12 cellular contexts compared by ENCODE assay signal in the genomic region with DNA sequence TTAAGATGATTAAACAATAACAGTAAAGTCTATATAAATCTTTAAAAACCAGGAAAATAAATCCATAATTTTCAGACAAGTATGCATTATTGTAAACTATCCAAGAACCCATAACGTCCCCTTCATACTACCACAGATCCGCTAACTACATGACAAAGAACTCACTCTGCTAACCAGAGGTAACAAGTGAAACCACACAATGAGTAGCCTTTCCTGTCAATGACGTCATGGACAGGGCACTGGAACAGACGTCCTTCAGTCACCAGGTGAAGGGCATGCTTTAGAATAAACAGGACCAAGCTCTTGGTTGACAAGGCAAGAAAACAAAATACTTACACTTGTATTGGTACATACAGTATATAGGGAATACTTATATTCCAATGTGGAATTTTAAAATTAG. TPM values are rescaled to one million over a fixed set of nuclear protein-coding genes. Genes with fewer than 3 reads are reported as not detected.
DNase-seq lines count a peak whose midpoint lies in the region; ATAC-seq and TF ChIP-seq lines count a peak whose summit lies in the region.
"Had no signal": no experiment of that assay in that cellular context is flagged by ENCODE, and none has a peak within 500 bp of the region (broad histone marks: within the 10 kb centered on the region; RNA-seq: fewer than 3 reads in every experiment).

No MANE protein-coding gene starts in this region.

- CTCF ChIA-PET in activated naive CD4-positive, alpha-beta T cell treated with anti-CD3 and anti-CD28 coated beads, Interleukin-2, amount 10 ng/mL, durations not matched to agents 7 days and 5 days (lab: Charles Lee) = interaction anchor here (0.6 kb wide), 1 partner anchor 397 kb away, joined by 3 read pairs; no protein-coding TSS in a partner anchor

- intact Hi-C loops in adrenal gland (cut with DNase I) = no loop called here
- intact Hi-C loops in left ventricle myocardium superior (cut with micrococcal nuclease) = no loop called here

- peak; percentile 93 for ATAC-seq in left ventricle myocardium superior

- no peaks in the 10 kb centered on the region for H3K9me3 ChIP-seq in adrenal gland (replicated peaks in 1 of 3)

- H3K27me3 ChIP-seq in adrenal gland = no peaks in the 10 kb centered on the region

- no peak for TF ChIP-seq POLR2A in adrenal gland (IDR thresholded peaks at IDR 0.05)

- no peaks in the 10 kb centered on the region for H3K36me3 ChIP-seq in adrenal gland (replicated peaks in 1 of 2)

- H3K4me1 Mint-ChIP-seq in activated naive CD4-positive, alpha-beta T cell treated with anti-CD3 and anti-CD28 coated beads, Interleukin-2, amount 10 ng/mL, durations not matched to agents 7 days and 5 days = no peaks in the 10 kb centered on the region
- H3K4me1 Mint-ChIP-seq in progenitor cell of endocrine pancreas (ENCODE audit: low read depth) = peaks cover 1% of the 10 kb centered on the region
- H3K4me1 Mint-ChIP-seq: activated naive CD4-positive, alpha-beta T cell treated with anti-CD3 and anti-CD28 coated beads, Interleukin-2, amount 50 U/mL, for 24 hours had no signal

- H3K9me3 Mint-ChIP-seq in activated naive CD4-positive, alpha-beta T cell treated with anti-CD3 and anti-CD28 coated beads, Interleukin-2, amount 10 ng/mL, durations not matched to agents 7 days and 5 days = no peaks in the 10 kb centered on the region
- H3K9me3 Mint-ChIP-seq in progenitor cell of endocrine pancreas (ENCODE audit: low read depth) = peaks cover 3% of the 10 kb centered on the region
- H3K9me3 Mint-ChIP-seq: activated naive CD4-positive, alpha-beta T cell treated with anti-CD3 and anti-CD28 coated beads, Interleukin-2, amount 50 U/mL, for 24 hours had no signal

- H3K36me3 Mint-ChIP-seq in activated naive CD4-positive, alpha-beta T cell treated with anti-CD3 and anti-CD28 coated beads, Interleukin-2, amount 10 ng/mL, durations not matched to agents 7 days and 5 days = no peaks in the 10 kb centered on the region
- H3K36me3 Mint-ChIP-seq in progenitor cell of endocrine pancreas (ENCODE audit: insufficient read depth) = peaks cover 16% of the 10 kb centered on the region

- whole genome bisulfite sequencing in adrenal gland, 4 donors = 30 to 37% (median 33%) methylated on average over 4 of the region's 4 CpGs

- peak; percentile 89 for DNase-seq in M059J (ENCODE audit: low read depth)
- peak in 4 of 7 donors; percentile 22 to 71 (median 30) for DNase-seq in adrenal gland
- DNase-seq in left ventricle myocardium superior = no peak
- peak; percentile 27 for DNase-seq in skeletal muscle cell (ENCODE audit: low read depth)
- no peak for DNase-seq in activated naive CD4-positive, alpha-beta T cell treated with anti-CD3 and anti-CD28 coated beads, Interleukin-2, amount 10 ng/mL, durations not matched to agents 7 days and 5 days
- no peak for DNase-seq in progenitor cell of endocrine pancreas (ENCODE audit: low spot score, unreplicated experiment)
- DNase-seq in activated CD4-positive, alpha-beta T cell treated with anti-CD3 and anti-CD28 coated beads, Interleukin-2, amount 50 U/mL, for 48 hours = no peak
- no peak for DNase-seq in KG1 (lab: John Stamatoyannopoulos, UW)
- DNase-seq: H7; stimulated activated CD4-positive, alpha-beta T cell treated with anti-CD3 and anti-CD28 coated beads, Interleukin-4, amount 100 ng/mL, for 24 hours had no signal

- H3K27me3 Mint-ChIP-seq in activated naive CD4-positive, alpha-beta T cell treated with anti-CD3 and anti-CD28 coated beads, Interleukin-2, amount 10 ng/mL, durations not matched to agents 7 days and 5 days = no peaks in the 10 kb centered on the region
- no peaks in the 10 kb centered on the region for H3K27me3 Mint-ChIP-seq in progenitor cell of endocrine pancreas
- H3K27me3 Mint-ChIP-seq: activated naive CD4-positive, alpha-beta T cell treated with anti-CD3 and anti-CD28 coated beads, Interleukin-2, amount 50 U/mL, for 24 hours had no signal

- no peak overlapping the region for H3K4me3 ChIP-seq in adrenal gland
- H3K4me3 ChIP-seq in skeletal muscle cell (ENCODE audit: low read depth, low read length) = no peak overlapping the region

- TF ChIP-seq CTCF in adrenal gland (IDR thresholded peaks at IDR 0.05) (no peak), progenitor cell of endocrine pancreas (IDR thresholded peaks at IDR 0.05; ENCODE audit: unreplicated experiment) (no peak)

- no peak overlapping the region for H3K27ac ChIP-seq in adrenal gland
- H3K27ac ChIP-seq: KMS-11 had no signal

- H3K4me1 ChIP-seq in adrenal gland (replicated peaks in 1 of 2) = peaks cover 8 to 10% of the 10 kb centered on the region in 2 donors

- H3K4me3 Mint-ChIP-seq in activated naive CD4-positive, alpha-beta T cell treated with anti-CD3 and anti-CD28 coated beads, Interleukin-2, amount 10 ng/mL, durations not matched to agents 7 days and 5 days = no peak overlapping the region
- no peak overlapping the region for H3K4me3 Mint-ChIP-seq in progenitor cell of endocrine pancreas (ENCODE audit: low read depth)
- H3K4me3 Mint-ChIP-seq: activated naive CD4-positive, alpha-beta T cell treated with anti-CD3 and anti-CD28 coated beads, Interleukin-2, amount 50 U/mL, for 24 hours had no signal

- no peak overlapping the region for H3K27ac Mint-ChIP-seq in activated naive CD4-positive, alpha-beta T cell treated with anti-CD3 and anti-CD28 coated beads, Interleukin-2, amount 10 ng/mL, durations not matched to agents 7 days and 5 days
- no peak overlapping the region for H3K27ac Mint-ChIP-seq in progenitor cell of endocrine pancreas
- H3K27ac Mint-ChIP-seq: activated naive CD4-positive, alpha-beta T cell treated with anti-CD3 and anti-CD28 coated beads, Interleukin-2, amount 50 U/mL, for 24 hours had no signal

RNA-seq across cellular contexts. Expression of a gene that starts 45.2 kb away (rescaled TPM):
- 45.5 and 50.6 TPM in 2 replicates for total RNA-seq in M059J (2014; rRNA removed; shearing (Covaris generic))
- total RNA-seq in adrenal gland = 100 to 1,000 TPM in 3 of 8 donors, 10 to 100 TPM in 5; 53.5 to 138 (median 80.6) TPM
- polyA plus RNA-seq in adrenal gland = 10 to 100 TPM; 36.8 to 58.8 (median 51.2) TPM
- total RNA-seq in left ventricle myocardium superior = 46.8 TPM
- total RNA-seq in progenitor cell of endocrine pancreas = 73.8 and 74.1 TPM in 2 replicates

Comparison
In these comparisons a context has a peak if more than half of its experiments do, and no peak if none do; other contexts are left out.
1. DNase-seq: peak in M059J (single experiment), adrenal gland (4 of 7) and skeletal muscle cell (single experiment); none in left ventricle myocardium superior (single experiment), activated naive CD4-positive, alpha-beta T cell treated with anti-CD3 and anti-CD28 coated beads, Interleukin-2, amount 10 ng/mL, durations not matched to agents 7 days and 5 days (single experiment), progenitor cell of endocrine pancreas (single experiment), activated CD4-positive, alpha-beta T cell treated with anti-CD3 and anti-CD28 coated beads, Interleukin-2, amount 50 U/mL, for 48 hours (0 of 2) and KG1 (single experiment).